1 cellular context compared by ENCODE assay signal in genomic region chr6:105482227-105482839, GRCh38.
TF ChIP-seq lines count a peak whose summit lies in the region.

No MANE protein-coding gene starts in this region.

TF ChIP-seq in GM23338, 12 proteins besides CTCF, POLR2A, EP300 and RAD21 (continued from another document):
- TF ChIP-seq, protein P1, sequence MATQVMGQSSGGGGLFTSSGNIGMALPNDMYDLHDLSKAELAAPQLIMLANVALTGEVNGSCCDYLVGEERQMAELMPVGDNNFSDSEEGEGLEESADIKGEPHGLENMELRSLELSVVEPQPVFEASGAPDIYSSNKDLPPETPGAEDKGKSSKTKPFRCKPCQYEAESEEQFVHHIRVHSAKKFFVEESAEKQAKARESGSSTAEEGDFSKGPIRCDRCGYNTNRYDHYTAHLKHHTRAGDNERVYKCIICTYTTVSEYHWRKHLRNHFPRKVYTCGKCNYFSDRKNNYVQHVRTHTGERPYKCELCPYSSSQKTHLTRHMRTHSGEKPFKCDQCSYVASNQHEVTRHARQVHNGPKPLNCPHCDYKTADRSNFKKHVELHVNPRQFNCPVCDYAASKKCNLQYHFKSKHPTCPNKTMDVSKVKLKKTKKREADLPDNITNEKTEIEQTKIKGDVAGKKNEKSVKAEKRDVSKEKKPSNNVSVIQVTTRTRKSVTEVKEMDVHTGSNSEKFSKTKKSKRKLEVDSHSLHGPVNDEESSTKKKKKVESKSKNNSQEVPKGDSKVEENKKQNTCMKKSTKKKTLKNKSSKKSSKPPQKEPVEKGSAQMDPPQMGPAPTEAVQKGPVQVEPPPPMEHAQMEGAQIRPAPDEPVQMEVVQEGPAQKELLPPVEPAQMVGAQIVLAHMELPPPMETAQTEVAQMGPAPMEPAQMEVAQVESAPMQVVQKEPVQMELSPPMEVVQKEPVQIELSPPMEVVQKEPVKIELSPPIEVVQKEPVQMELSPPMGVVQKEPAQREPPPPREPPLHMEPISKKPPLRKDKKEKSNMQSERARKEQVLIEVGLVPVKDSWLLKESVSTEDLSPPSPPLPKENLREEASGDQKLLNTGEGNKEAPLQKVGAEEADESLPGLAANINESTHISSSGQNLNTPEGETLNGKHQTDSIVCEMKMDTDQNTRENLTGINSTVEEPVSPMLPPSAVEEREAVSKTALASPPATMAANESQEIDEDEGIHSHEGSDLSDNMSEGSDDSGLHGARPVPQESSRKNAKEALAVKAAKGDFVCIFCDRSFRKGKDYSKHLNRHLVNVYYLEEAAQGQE (IDR thresholded peaks at IDR 0.05; ENCODE audit: unreplicated experiment), result no peak
- no peak for TF ChIP-seq ZNF114 (CRISPR knock-in tag; IDR thresholded peaks at IDR 0.05)
- no peak for TF ChIP-seq POLR2AphosphoS5 (IDR thresholded peaks at IDR 0.05; ENCODE audit: low read depth)
- TF ChIP-seq JUNB (IDR thresholded peaks at IDR 0.05; ENCODE audit: unreplicated experiment), result no peak
